In genomic region chr13:105998233-105998550, GRCh38 we compare ENCODE assay signal across 22 cellular contexts.
"Had no signal": no experiment of that assay in that cellular context is flagged by ENCODE, and none has a peak within 500 bp of the region (broad histone marks: within the 10 kb centered on the region; RNA-seq: fewer than 3 reads in every experiment).

No MANE protein-coding gene starts in this region.

- H3K36me3 Mint-ChIP-seq: naive B cell; stimulated activated memory B cell treated with anti-CD40 and anti-IgM and Interleukin-4, amounts not matched to agents 10 μg/mL and 1 μg/mL and 100 μg/mL, for 72 hours had no signal

- H3K27me3 Mint-ChIP-seq: naive B cell; stimulated activated memory B cell treated with anti-CD40 and anti-IgM and Interleukin-4, amounts not matched to agents 10 μg/mL and 1 μg/mL and 100 μg/mL, for 72 hours; stimulated activated naive CD8-positive, alpha-beta T cell treated with anti-CD3 and anti-CD28 coated beads, Interleukin-15, Interleukin-2, amounts not matched to agents 100 ng/mL and 50 ng/mL, for 24 hours had no signal

- H3K27ac ChIP-seq: colonic mucosa, heart left ventricle, left lung, lower lobe of right lung, ovary, right atrium auricular region, spleen, tibial artery, upper lobe of left lung, vagina had no signal

- H3K4me3 ChIP-seq: colonic mucosa, heart left ventricle, left lung, lower lobe of right lung, ovary, right atrium auricular region, spleen, tibial artery, upper lobe of left lung, vagina had no signal

- ATAC-seq: left lung; lower lobe of right lung; stimulated activated memory B cell treated with anti-CD40 and anti-IgM and Interleukin-4, amounts not matched to agents 10 μg/mL and 1 μg/mL and 100 μg/mL, for 72 hours had no signal

- H3K27ac Mint-ChIP-seq: naive B cell; stimulated activated memory B cell treated with anti-CD40 and anti-IgM and Interleukin-4, amounts not matched to agents 10 μg/mL and 1 μg/mL and 100 μg/mL, for 72 hours; stimulated activated naive CD8-positive, alpha-beta T cell treated with anti-CD3 and anti-CD28 coated beads, Interleukin-15, Interleukin-2, amounts not matched to agents 100 ng/mL and 50 ng/mL, for 24 hours had no signal

- H3K4me3 Mint-ChIP-seq: naive B cell; stimulated activated memory B cell treated with anti-CD40 and anti-IgM and Interleukin-4, amounts not matched to agents 10 μg/mL and 1 μg/mL and 100 μg/mL, for 72 hours; stimulated activated naive CD8-positive, alpha-beta T cell treated with anti-CD3 and anti-CD28 coated beads, Interleukin-15, Interleukin-2, amounts not matched to agents 100 ng/mL and 50 ng/mL, for 24 hours had no signal

- DNase-seq: colonic mucosa; dermis blood vessel endothelial cell; erythroblast; heart left ventricle; hippocampal formation; kidney glomerular epithelial cell; lower lobe of right lung; mesenchymal stem cell; midbrain; naive B cell; ovary; spleen; stimulated activated CD4-positive, alpha-beta T cell treated with anti-CD3 and anti-CD28 coated beads, Interleukin-15, amount 100 ng/mL, for 24 hours; stimulated activated CD4-positive, alpha-beta T cell treated with anti-CD3 and anti-CD28 coated beads, Interleukin-1b, Interleukin-23, amount 100 ng/mL, for 48 hours; stimulated activated CD4-positive, alpha-beta T cell treated with anti-CD3 and anti-CD28 coated beads, Interleukin-4, amount 100 ng/mL, for 24 hours; tibial artery had no signal

- H3K4me1 Mint-ChIP-seq: naive B cell; stimulated activated memory B cell treated with anti-CD40 and anti-IgM and Interleukin-4, amounts not matched to agents 10 μg/mL and 1 μg/mL and 100 μg/mL, for 72 hours had no signal

- H3K27me3 ChIP-seq: colonic mucosa, heart left ventricle, left lung, ovary, right atrium auricular region, spleen, tibial artery, upper lobe of left lung, vagina had no signal

- H3K36me3 ChIP-seq: colonic mucosa, heart left ventricle, left lung, lower lobe of right lung, ovary, right atrium auricular region, spleen, tibial artery, upper lobe of left lung, vagina had no signal

- H3K9me3 ChIP-seq: colonic mucosa, lower lobe of right lung, ovary, right atrium auricular region, tibial artery, upper lobe of left lung, vagina had no signal
